ENCODE assay signal across 8 cellular contexts in the genomic region with DNA sequence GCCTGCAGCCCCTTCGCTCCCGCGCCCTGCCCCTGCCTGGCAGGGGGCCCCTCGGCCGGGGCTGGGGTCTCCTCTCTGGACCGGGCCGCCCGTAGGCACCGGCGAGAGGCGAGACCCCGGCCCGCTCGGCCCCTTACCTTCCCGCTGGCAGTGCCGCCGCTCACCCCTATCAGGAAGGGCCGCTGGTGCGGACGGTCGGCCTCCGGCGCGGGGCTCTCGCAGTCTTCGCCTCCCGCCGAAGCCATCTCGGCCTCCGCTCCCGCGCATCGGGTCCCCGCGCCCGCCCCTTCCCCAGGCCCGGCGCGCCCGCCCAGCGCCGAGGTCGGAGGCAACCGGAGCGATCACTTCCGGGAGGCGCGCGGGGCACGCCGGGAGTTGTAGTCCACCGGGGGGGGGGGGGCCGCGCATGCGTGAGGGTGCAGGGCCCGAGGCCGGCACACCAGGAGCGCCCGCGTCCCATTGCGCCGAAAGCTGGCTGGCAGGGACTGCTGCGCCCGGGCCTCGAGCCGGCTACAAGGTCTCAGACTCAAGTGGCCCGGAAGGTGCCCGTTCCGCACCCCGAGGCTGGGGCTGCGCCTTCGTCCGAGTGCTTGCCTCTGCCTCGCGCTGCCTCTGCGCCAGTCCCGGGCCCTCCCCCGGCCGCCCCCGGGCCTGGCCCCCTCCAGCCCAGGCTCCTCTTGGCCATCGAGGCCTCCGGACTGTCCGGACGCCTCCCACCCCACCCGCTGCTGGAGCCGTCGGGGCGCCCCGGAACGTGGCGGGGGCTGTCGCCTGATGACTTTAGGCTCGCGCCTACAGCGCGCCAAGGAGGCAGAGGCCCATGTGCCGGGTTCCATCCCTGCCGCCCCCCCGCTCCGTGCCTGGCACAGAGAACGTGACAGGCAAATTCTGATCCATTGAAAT. TPM values are rescaled to one million over a fixed set of nuclear protein-coding genes. Genes with fewer than 3 reads are reported as not detected.
A peak's percentile ranks its signal among the peaks of the same experiment; 100 is the strongest.
DNase-seq lines count a peak whose midpoint lies in the region; ATAC-seq, FAIRE-seq and TF ChIP-seq lines count a peak whose summit lies in the region.

UCK1 (minus strand) TSS at position 334 of the 903 bp plus-strand sequence; CDS start at position 245, 89 bp downstream.

- peak within 1 kb of the TSS; percentile 89 for H3K9ac ChIP-seq in BLaER1

- peaks cover 23% of the 10 kb centered on the region for H4K20me1 ChIP-seq in BLaER1

- intact Hi-C loops in activated CD4-positive, alpha-beta memory T cell treated with anti-CD3 and anti-CD28 coated beads for 36 hours (cut with micrococcal nuclease), result loop anchor here (2.0 kb wide), 1 partner anchor 28 kb away; the partner anchor contains the start of gene POMT1
- intact Hi-C loops in dorsolateral prefrontal cortex (cut with DNase I) (loop anchor here (2.0 to 10.0 kb wide), 4 partner anchors 28 to 406 kb away; partner anchors contain the start of genes NUP214 (in 1 of the 2) and POMT1 (in 1 of the 2)), right lobe of liver (cut with DNase I) (no loop called here)

- H3K36me3 ChIP-seq in BLaER1 (peaks cover 39% of the 10 kb centered on the region), right lobe of liver (peaks cover 0 to 30% (median 19%) of the 10 kb centered on the region in 4 donors)

- peak; percentile 98 for DNase-seq in GM19239 (ENCODE audit: insufficient read length, low spot score)
- peak; percentile 24 for DNase-seq in NCI-H748 treated with DMSO at 0.1 percent for 48 hours (lab: John Stamatoyannopoulos, UW)
- DNase-seq in activated CD4-positive, alpha-beta memory T cell treated with anti-CD3 and anti-CD28 coated beads for 36 hours, result peak; percentile 79
- peak; percentile 53 to 77 (median 68) for DNase-seq in dorsolateral prefrontal cortex
- DNase-seq in right lobe of liver, result peak; percentile 81 to 85 (median 85)
- peak; percentile 76 for DNase-seq in stimulated activated CD4-positive, alpha-beta T cell treated with anti-CD3 and anti-CD28 coated beads, Interleukin-4, amount 100 ng/mL, for 24 hours

- H3K4me1 Mint-ChIP-seq in activated CD4-positive, alpha-beta memory T cell treated with anti-CD3 and anti-CD28 coated beads for 36 hours (ENCODE audit: low read depth), result peaks cover 26% of the 10 kb centered on the region

- H3K27me3 ChIP-seq in BLaER1, result no peaks in the 10 kb centered on the region
- no peaks in the 10 kb centered on the region for H3K27me3 ChIP-seq in dorsolateral prefrontal cortex
- H3K27me3 ChIP-seq in right lobe of liver, result no peaks in the 10 kb centered on the region

- H3K4me1 ChIP-seq in BLaER1 (peaks cover 59% of the 10 kb centered on the region), right lobe of liver (peaks cover 0 to 19% (median 7%) of the 10 kb centered on the region in 4 donors)

- H3K27ac ChIP-seq in BLaER1 (peak within 1 kb of the TSS; percentile 89), dorsolateral prefrontal cortex (peak within 1 kb of the TSS in 58 of 59 donors; percentile 47 to 97 (median 88)), right lobe of liver (peak within 1 kb of the TSS; percentile 70 to 86 (median 70))

- TF ChIP-seq CTCF in dorsolateral prefrontal cortex (IDR thresholded peaks at IDR 0.05 in 54 of 56, conservative IDR thresholded peaks at IDR 0.05 in 2 of 56; ENCODE audit: low read depth in 1 of 56, partially characterized antibody in 56 of 56) (peak in 33 of 56 donors; percentile 6 to 60 (median 33)), right lobe of liver (IDR thresholded peaks at IDR 0.05) (no peak)

- POLR2A ChIA-PET in activated CD4-positive, alpha-beta memory T cell treated with anti-CD3 and anti-CD28 coated beads for 36 hours (lab: Charles Lee), result interaction anchor here (0.8 kb wide), 1 partner anchor 158 kb away, joined by 3 read pairs; no protein-coding TSS in a partner anchor

- FAIRE-seq in GM19239 (lab: Jason Lieb, UNC), result peak; percentile 77

- H3K4me3 Mint-ChIP-seq in activated CD4-positive, alpha-beta memory T cell treated with anti-CD3 and anti-CD28 coated beads for 36 hours, result peak within 1 kb of the TSS; percentile 81

- WGBS in right lobe of liver (ENCODE audit: insufficient coverage, low coverage, low lambda C conversion rate, missing lambda C conversion rate), result 4% methylated on average over 9 of the region's 101 CpGs

- H3K9me3 ChIP-seq in BLaER1 (no peaks in the 10 kb centered on the region), right lobe of liver (no peaks in the 10 kb centered on the region)

- H3K36me3 Mint-ChIP-seq in activated CD4-positive, alpha-beta memory T cell treated with anti-CD3 and anti-CD28 coated beads for 36 hours, result peaks cover 23% of the 10 kb centered on the region

- CTCF ChIA-PET in activated CD4-positive, alpha-beta memory T cell treated with anti-CD3 and anti-CD28 coated beads for 36 hours (lab: Charles Lee), result no interaction called here

- no peaks in the 10 kb centered on the region for H3K27me3 Mint-ChIP-seq in activated CD4-positive, alpha-beta memory T cell treated with anti-CD3 and anti-CD28 coated beads for 36 hours

- H3K9me3 Mint-ChIP-seq in activated CD4-positive, alpha-beta memory T cell treated with anti-CD3 and anti-CD28 coated beads for 36 hours, result no peaks in the 10 kb centered on the region

- peak; percentile 79 for TF ChIP-seq POLR2A in right lobe of liver (IDR thresholded peaks at IDR 0.05)

- H3K27ac Mint-ChIP-seq in activated CD4-positive, alpha-beta memory T cell treated with anti-CD3 and anti-CD28 coated beads for 36 hours, result peak within 1 kb of the TSS; percentile 45

- H3K4me2 ChIP-seq in BLaER1, result peak within 1 kb of the TSS; percentile 98

- H3K4me3 ChIP-seq in BLaER1 (peak within 1 kb of the TSS; percentile 88), dorsolateral prefrontal cortex (peak within 1 kb of the TSS; percentile 70 to 99 (median 92)), right lobe of liver (peak within 1 kb of the TSS; percentile 97 to 100 (median 99))

- ATAC-seq in HG03460 (IDR thresholded peaks at IDR 0.05; ENCODE audit: unreplicated experiment) (peak; percentile 83), right lobe of liver (peak; percentile 88 to 91 (median 90))

RNA-seq across cellular contexts. Expression of gene UCK1, which starts in this region (rescaled TPM):
- 10 to 100 TPM; 15.7 to 18.6 TPM for total RNA-seq in activated CD4-positive, alpha-beta memory T cell treated with anti-CD3 and anti-CD28 coated beads for 36 hours
- total RNA-seq in dorsolateral prefrontal cortex, result 10 to 100 TPM; 29.3 to 64.4 (median 39.2) TPM
- total RNA-seq in right lobe of liver, result 10 to 100 TPM; 18.4 to 32.1 (median 27.8) TPM

Comparison
In these comparisons a context has a peak if more than half of its experiments do, and no peak if none do; other contexts are left out.
1. Peak in every context shown above with its lines: DNase-seq, ATAC-seq, H3K4me3 ChIP-seq and H3K27ac ChIP-seq.
2. DNase-seq: peak in every context shown above with its lines; median percentile 98 in GM19239; 85 in right lobe of liver; 79 in activated CD4-positive, alpha-beta memory T cell treated with anti-CD3 and anti-CD28 coated beads for 36 hours; 76 in stimulated activated CD4-positive, alpha-beta T cell treated with anti-CD3 and anti-CD28 coated beads, Interleukin-4, amount 100 ng/mL, for 24 hours; 68 in dorsolateral prefrontal cortex; 24 in NCI-H748 treated with DMSO at 0.1 percent for 48 hours.
3. CTCF ChIP-seq: peak in dorsolateral prefrontal cortex (33 of 56); none in right lobe of liver (0 of 4).
4. intact Hi-C loops: an anchor here in activated CD4-positive, alpha-beta memory T cell treated with anti-CD3 and anti-CD28 coated beads for 36 hours (2.0 kb wide) and dorsolateral prefrontal cortex (2.0 to 10.0 kb wide); none called in right lobe of liver.